ENCODE assay signal across 1 cellular context in the genomic region with DNA sequence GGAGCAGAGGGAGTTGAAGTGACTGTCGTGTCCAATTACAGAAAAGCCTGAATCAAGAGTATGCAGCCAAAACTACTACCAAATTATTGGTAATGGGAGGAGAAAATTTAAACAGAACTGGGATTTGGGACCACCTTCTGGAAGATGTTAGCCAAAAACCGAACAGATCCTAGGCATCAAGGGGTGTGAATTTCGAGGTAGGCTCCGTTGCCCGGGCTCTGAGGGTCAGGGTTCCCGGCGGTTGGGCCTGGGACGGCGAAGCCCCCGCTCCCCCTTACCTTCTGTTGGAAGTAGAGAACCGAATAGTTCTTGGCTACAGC.
TF ChIP-seq lines count a peak whose summit lies in the region.

No MANE protein-coding gene starts in this region.

TF ChIP-seq in K562, 482 proteins besides CTCF, POLR2A, EP300 and RAD21 (continued from another document):
- TF ChIP-seq, protein P1, sequence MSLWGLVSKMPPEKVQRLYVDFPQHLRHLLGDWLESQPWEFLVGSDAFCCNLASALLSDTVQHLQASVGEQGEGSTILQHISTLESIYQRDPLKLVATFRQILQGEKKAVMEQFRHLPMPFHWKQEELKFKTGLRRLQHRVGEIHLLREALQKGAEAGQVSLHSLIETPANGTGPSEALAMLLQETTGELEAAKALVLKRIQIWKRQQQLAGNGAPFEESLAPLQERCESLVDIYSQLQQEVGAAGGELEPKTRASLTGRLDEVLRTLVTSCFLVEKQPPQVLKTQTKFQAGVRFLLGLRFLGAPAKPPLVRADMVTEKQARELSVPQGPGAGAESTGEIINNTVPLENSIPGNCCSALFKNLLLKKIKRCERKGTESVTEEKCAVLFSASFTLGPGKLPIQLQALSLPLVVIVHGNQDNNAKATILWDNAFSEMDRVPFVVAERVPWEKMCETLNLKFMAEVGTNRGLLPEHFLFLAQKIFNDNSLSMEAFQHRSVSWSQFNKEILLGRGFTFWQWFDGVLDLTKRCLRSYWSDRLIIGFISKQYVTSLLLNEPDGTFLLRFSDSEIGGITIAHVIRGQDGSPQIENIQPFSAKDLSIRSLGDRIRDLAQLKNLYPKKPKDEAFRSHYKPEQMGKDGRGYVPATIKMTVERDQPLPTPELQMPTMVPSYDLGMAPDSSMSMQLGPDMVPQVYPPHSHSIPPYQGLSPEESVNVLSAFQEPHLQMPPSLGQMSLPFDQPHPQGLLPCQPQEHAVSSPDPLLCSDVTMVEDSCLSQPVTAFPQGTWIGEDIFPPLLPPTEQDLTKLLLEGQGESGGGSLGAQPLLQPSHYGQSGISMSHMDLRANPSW (CRISPR knock-in tag; IDR thresholded peaks at IDR 0.05) = 0 out of 2 replicates have a peak, but pooled peaks have one; percentile 65
- TF ChIP-seq, protein P2, sequence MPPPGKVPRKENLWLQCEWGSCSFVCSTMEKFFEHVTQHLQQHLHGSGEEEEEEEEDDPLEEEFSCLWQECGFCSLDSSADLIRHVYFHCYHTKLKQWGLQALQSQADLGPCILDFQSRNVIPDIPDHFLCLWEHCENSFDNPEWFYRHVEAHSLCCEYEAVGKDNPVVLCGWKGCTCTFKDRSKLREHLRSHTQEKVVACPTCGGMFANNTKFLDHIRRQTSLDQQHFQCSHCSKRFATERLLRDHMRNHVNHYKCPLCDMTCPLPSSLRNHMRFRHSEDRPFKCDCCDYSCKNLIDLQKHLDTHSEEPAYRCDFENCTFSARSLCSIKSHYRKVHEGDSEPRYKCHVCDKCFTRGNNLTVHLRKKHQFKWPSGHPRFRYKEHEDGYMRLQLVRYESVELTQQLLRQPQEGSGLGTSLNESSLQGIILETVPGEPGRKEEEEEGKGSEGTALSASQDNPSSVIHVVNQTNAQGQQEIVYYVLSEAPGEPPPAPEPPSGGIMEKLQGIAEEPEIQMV (tag; conservative IDR thresholded peaks at IDR 0.05; ENCODE audit: low read depth) = no peak
- TF ChIP-seq SREBF2 (CRISPR knock-in tag; IDR thresholded peaks at IDR 0.05) = 0 out of 2 replicates have a peak, but pooled peaks have one; percentile 47
- TF ChIP-seq NR1H2 (CRISPR knock-in tag; IDR thresholded peaks at IDR 0.05) = 0 out of 2 replicates have a peak, but pooled peaks have one; percentile 28
- TF ChIP-seq, protein P3, sequence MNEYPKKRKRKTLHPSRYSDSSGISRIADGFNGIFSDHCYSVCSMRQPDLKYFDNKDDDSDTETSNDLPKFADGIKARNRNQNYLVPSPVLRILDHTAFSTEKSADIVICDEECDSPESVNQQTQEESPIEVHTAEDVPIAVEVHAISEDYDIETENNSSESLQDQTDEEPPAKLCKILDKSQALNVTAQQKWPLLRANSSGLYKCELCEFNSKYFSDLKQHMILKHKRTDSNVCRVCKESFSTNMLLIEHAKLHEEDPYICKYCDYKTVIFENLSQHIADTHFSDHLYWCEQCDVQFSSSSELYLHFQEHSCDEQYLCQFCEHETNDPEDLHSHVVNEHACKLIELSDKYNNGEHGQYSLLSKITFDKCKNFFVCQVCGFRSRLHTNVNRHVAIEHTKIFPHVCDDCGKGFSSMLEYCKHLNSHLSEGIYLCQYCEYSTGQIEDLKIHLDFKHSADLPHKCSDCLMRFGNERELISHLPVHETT (CRISPR knock-in tag; conservative IDR thresholded peaks at IDR 0.05 in 1 of 2, IDR thresholded peaks at IDR 0.05 in 1 of 2) = no peak
- TF ChIP-seq SIN3B (IDR thresholded peaks at IDR 0.05; ENCODE audit: low read depth) = 0 out of 2 replicates have a peak, but pooled peaks have one; percentile 13
